8 cellular contexts compared by ENCODE assay signal in genomic region chr17:55641559-55642160, GRCh38.
DNase-seq lines count a peak whose midpoint lies in the region; ATAC-seq and TF ChIP-seq lines count a peak whose summit lies in the region.

No MANE protein-coding gene starts in this region.

- intact Hi-C loops in adrenal gland (cut with DNase I): loop anchor here in 1 of 2 donors (5.0 kb wide), 1 partner anchor 114 kb away; no protein-coding TSS in a partner anchor

- TF ChIP-seq CTCF in adrenal gland (IDR thresholded peaks at IDR 0.05): peak; percentile 40 to 64 (median 52)

- H3K36me3 ChIP-seq in adrenal gland (replicated peaks in 1 of 2): no peaks in the 10 kb centered on the region

- no peak overlapping the region for H3K4me3 ChIP-seq in adrenal gland

- H3K9me3 ChIP-seq in adrenal gland (replicated peaks in 1 of 3): no peaks in the 10 kb centered on the region

- WGBS in adrenal gland, 4 donors: 24 to 36% (median 29%) methylated on average over 3 to 4 of the region's 4 CpGs

- peaks cover 0 to 4% of the 10 kb centered on the region in 2 donors for H3K4me1 ChIP-seq in adrenal gland (replicated peaks in 1 of 2)

- H3K27me3 ChIP-seq in adrenal gland: no peaks in the 10 kb centered on the region

- no peak for TF ChIP-seq POLR2A in adrenal gland (IDR thresholded peaks at IDR 0.05)

- no peak overlapping the region for H3K27ac ChIP-seq in adrenal gland

- ATAC-seq in HG02798 (IDR thresholded peaks at IDR 0.05; ENCODE audit: poor library complexity, unreplicated experiment) (peak; percentile 75), HG02970 (IDR thresholded peaks at IDR 0.05; ENCODE audit: low FRiP score, unreplicated experiment) (no peak)

- DNase-seq in ELR (ENCODE audit: low read depth) (peak; percentile 64), NOMO-1 (lab: John Stamatoyannopoulos, UW; ENCODE audit: unreplicated experiment in 2 of 2) (peak; percentile 17 to 57), adrenal gland (peak; percentile 48 to 88 (median 74)), iPS DF 19.7 (ENCODE audit: low read depth, low spot score) (peak; percentile 28), NCI-H128 (lab: John Stamatoyannopoulos, UW; ENCODE audit: unreplicated experiment) (no peak)
- peak; percentile 39 for DNase-seq in stimulated activated CD4-positive, alpha-beta T cell treated with anti-CD3 and anti-CD28 coated beads, Interleukin-1b, Interleukin-23, amount 100 ng/mL, for 48 hours
